1 cellular context compared by ENCODE assay signal in genomic region chr5:1794896-1795290, GRCh38.
TF ChIP-seq lines count a peak whose summit lies in the region.

No MANE protein-coding gene starts in this region.

TF ChIP-seq in HEK293, 187 proteins besides CTCF, POLR2A, EP300 and RAD21 (continued from another document and continues in another):
- no peak for TF ChIP-seq ZSCAN30 (tag by site-specific recombination; IDR thresholded peaks at IDR 0.05)
- TF ChIP-seq ZIC2 (tag by site-specific recombination; IDR thresholded peaks at IDR 0.05): peak; percentile 69
- TF ChIP-seq GLIS1 (tag by site-specific recombination; IDR thresholded peaks at IDR 0.05): peak; percentile 16; the same call in 1 of the 2 replicates
- TF ChIP-seq, protein P1, sequence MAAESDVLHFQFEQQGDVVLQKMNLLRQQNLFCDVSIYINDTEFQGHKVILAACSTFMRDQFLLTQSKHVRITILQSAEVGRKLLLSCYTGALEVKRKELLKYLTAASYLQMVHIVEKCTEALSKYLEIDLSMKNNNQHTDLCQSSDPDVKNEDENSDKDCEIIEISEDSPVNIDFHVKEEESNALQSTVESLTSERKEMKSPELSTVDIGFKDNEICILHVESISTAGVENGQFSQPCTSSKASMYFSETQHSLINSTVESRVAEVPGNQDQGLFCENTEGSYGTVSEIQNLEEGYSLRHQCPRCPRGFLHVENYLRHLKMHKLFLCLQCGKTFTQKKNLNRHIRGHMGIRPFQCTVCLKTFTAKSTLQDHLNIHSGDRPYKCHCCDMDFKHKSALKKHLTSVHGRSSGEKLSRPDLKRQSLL (tag by site-specific recombination; IDR thresholded peaks at IDR 0.05): no peak
- TF ChIP-seq SP3 (tag by site-specific recombination; IDR thresholded peaks at IDR 0.05): no peak
- TF ChIP-seq, protein P2, sequence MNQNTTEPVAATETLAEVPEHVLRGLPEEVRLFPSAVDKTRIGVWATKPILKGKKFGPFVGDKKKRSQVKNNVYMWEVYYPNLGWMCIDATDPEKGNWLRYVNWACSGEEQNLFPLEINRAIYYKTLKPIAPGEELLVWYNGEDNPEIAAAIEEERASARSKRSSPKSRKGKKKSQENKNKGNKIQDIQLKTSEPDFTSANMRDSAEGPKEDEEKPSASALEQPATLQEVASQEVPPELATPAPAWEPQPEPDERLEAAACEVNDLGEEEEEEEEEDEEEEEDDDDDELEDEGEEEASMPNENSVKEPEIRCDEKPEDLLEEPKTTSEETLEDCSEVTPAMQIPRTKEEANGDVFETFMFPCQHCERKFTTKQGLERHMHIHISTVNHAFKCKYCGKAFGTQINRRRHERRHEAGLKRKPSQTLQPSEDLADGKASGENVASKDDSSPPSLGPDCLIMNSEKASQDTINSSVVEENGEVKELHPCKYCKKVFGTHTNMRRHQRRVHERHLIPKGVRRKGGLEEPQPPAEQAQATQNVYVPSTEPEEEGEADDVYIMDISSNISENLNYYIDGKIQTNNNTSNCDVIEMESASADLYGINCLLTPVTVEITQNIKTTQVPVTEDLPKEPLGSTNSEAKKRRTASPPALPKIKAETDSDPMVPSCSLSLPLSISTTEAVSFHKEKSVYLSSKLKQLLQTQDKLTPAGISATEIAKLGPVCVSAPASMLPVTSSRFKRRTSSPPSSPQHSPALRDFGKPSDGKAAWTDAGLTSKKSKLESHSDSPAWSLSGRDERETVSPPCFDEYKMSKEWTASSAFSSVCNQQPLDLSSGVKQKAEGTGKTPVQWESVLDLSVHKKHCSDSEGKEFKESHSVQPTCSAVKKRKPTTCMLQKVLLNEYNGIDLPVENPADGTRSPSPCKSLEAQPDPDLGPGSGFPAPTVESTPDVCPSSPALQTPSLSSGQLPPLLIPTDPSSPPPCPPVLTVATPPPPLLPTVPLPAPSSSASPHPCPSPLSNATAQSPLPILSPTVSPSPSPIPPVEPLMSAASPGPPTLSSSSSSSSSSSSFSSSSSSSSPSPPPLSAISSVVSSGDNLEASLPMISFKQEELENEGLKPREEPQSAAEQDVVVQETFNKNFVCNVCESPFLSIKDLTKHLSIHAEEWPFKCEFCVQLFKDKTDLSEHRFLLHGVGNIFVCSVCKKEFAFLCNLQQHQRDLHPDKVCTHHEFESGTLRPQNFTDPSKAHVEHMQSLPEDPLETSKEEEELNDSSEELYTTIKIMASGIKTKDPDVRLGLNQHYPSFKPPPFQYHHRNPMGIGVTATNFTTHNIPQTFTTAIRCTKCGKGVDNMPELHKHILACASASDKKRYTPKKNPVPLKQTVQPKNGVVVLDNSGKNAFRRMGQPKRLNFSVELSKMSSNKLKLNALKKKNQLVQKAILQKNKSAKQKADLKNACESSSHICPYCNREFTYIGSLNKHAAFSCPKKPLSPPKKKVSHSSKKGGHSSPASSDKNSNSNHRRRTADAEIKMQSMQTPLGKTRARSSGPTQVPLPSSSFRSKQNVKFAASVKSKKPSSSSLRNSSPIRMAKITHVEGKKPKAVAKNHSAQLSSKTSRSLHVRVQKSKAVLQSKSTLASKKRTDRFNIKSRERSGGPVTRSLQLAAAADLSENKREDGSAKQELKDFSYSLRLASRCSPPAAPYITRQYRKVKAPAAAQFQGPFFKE (tag by site-specific recombination; IDR thresholded peaks at IDR 0.05; ENCODE audit: borderline replicate concordance): no peak
- TF ChIP-seq EGR2 (tag by site-specific recombination; IDR thresholded peaks at IDR 0.05; ENCODE audit: low read depth): peak; percentile 23; the same call in 1 of the 2 replicates
- no peak for TF ChIP-seq ZBTB1 (tag by site-specific recombination; IDR thresholded peaks at IDR 0.05)
- TF ChIP-seq ZNF366 (tag by site-specific recombination; conservative IDR thresholded peaks at IDR 0.05): 0 out of 2 replicates have a peak, but pooled peaks have one; percentile 36
- TF ChIP-seq, protein P3, sequence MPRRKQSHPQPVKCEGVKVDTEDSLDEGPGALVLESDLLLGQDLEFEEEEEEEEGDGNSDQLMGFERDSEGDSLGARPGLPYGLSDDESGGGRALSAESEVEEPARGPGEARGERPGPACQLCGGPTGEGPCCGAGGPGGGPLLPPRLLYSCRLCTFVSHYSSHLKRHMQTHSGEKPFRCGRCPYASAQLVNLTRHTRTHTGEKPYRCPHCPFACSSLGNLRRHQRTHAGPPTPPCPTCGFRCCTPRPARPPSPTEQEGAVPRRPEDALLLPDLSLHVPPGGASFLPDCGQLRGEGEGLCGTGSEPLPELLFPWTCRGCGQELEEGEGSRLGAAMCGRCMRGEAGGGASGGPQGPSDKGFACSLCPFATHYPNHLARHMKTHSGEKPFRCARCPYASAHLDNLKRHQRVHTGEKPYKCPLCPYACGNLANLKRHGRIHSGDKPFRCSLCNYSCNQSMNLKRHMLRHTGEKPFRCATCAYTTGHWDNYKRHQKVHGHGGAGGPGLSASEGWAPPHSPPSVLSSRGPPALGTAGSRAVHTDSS (tag by site-specific recombination; IDR thresholded peaks at IDR 0.05): no peak
- no peak for TF ChIP-seq ZBTB49 (tag by site-specific recombination; IDR thresholded peaks at IDR 0.05; ENCODE audit: low read depth)
- TF ChIP-seq ZNF670 (tag by site-specific recombination; IDR thresholded peaks at IDR 0.05; ENCODE audit: low read depth): no peak
- TF ChIP-seq ZNF747 (tag by site-specific recombination; IDR thresholded peaks at IDR 0.05): no peak
- no peak for TF ChIP-seq ZNF560 (tag by site-specific recombination; IDR thresholded peaks at IDR 0.05; ENCODE audit: borderline replicate concordance)
- no peak for TF ChIP-seq ZNF629 (tag by site-specific recombination; IDR thresholded peaks at IDR 0.05)
- TF ChIP-seq ZNF548 (tag by site-specific recombination; IDR thresholded peaks at IDR 0.05): no peak
- TF ChIP-seq ZSCAN18 (tag by site-specific recombination; IDR thresholded peaks at IDR 0.05): no peak
- no peak for TF ChIP-seq KLF16 (tag by site-specific recombination; IDR thresholded peaks at IDR 0.05)
- no peak for TF ChIP-seq SETDB1 (IDR thresholded peaks at IDR 0.05; ENCODE audit: insufficient read length, low read length)
- TF ChIP-seq ZNF341 (tag by site-specific recombination; IDR thresholded peaks at IDR 0.05; ENCODE audit: low read depth): peak; percentile 81
- no peak for TF ChIP-seq ZNF114 (tag by site-specific recombination; IDR thresholded peaks at IDR 0.05)
- TF ChIP-seq, protein P4, sequence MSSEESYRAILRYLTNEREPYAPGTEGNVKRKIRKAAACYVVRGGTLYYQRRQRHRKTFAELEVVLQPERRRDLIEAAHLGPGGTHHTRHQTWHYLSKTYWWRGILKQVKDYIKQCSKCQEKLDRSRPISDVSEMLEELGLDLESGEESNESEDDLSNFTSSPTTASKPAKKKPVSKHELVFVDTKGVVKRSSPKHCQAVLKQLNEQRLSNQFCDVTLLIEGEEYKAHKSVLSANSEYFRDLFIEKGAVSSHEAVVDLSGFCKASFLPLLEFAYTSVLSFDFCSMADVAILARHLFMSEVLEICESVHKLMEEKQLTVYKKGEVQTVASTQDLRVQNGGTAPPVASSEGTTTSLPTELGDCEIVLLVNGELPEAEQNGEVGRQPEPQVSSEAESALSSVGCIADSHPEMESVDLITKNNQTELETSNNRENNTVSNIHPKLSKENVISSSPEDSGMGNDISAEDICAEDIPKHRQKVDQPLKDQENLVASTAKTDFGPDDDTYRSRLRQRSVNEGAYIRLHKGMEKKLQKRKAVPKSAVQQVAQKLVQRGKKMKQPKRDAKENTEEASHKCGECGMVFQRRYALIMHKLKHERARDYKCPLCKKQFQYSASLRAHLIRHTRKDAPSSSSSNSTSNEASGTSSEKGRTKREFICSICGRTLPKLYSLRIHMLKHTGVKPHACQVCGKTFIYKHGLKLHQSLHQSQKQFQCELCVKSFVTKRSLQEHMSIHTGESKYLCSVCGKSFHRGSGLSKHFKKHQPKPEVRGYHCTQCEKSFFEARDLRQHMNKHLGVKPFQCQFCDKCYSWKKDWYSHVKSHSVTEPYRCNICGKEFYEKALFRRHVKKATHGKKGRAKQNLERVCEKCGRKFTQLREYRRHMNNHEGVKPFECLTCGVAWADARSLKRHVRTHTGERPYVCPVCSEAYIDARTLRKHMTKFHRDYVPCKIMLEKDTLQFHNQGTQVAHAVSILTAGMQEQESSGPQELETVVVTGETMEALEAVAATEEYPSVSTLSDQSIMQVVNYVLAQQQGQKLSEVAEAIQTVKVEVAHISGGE (tag by site-specific recombination; conservative IDR thresholded peaks at IDR 0.05; ENCODE audit: low read depth): no peak
- TF ChIP-seq, protein P5, sequence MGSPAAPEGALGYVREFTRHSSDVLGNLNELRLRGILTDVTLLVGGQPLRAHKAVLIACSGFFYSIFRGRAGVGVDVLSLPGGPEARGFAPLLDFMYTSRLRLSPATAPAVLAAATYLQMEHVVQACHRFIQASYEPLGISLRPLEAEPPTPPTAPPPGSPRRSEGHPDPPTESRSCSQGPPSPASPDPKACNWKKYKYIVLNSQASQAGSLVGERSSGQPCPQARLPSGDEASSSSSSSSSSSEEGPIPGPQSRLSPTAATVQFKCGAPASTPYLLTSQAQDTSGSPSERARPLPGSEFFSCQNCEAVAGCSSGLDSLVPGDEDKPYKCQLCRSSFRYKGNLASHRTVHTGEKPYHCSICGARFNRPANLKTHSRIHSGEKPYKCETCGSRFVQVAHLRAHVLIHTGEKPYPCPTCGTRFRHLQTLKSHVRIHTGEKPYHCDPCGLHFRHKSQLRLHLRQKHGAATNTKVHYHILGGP (tag by site-specific recombination; IDR thresholded peaks at IDR 0.05): no peak
- TF ChIP-seq ZNF530 (tag by site-specific recombination; IDR thresholded peaks at IDR 0.05; ENCODE audit: low read depth): no peak
- no peak for TF ChIP-seq ZBTB44 (tag by site-specific recombination; IDR thresholded peaks at IDR 0.05)
- no peak for TF ChIP-seq SCRT1 (tag by site-specific recombination; IDR thresholded peaks at IDR 0.05; ENCODE audit: borderline replicate concordance)
- TF ChIP-seq, protein P6, sequence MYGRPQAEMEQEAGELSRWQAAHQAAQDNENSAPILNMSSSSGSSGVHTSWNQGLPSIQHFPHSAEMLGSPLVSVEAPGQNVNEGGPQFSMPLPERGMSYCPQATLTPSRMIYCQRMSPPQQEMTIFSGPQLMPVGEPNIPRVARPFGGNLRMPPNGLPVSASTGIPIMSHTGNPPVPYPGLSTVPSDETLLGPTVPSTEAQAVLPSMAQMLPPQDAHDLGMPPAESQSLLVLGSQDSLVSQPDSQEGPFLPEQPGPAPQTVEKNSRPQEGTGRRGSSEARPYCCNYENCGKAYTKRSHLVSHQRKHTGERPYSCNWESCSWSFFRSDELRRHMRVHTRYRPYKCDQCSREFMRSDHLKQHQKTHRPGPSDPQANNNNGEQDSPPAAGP (tag by site-specific recombination; IDR thresholded peaks at IDR 0.05): peak; percentile 10; the same call in 1 of the 2 replicates
- TF ChIP-seq ZNF830 (tag by site-specific recombination; IDR thresholded peaks at IDR 0.05; ENCODE audit: low read depth): no peak
